In genomic region chr6:160919713-160920112, GRCh38 we compare ENCODE assay signal across 12 cellular contexts.
A peak's percentile ranks its signal among the peaks of the same experiment; 100 is the strongest.
DNase-seq lines count a peak whose midpoint lies in the region; ATAC-seq and TF ChIP-seq lines count a peak whose summit lies in the region.
"Had no signal": no experiment of that assay in that cellular context is flagged by ENCODE, and none has a peak within 500 bp of the region (broad histone marks: within the 10 kb centered on the region; RNA-seq: fewer than 3 reads in every experiment).

No MANE protein-coding gene starts in this region.

- intact Hi-C loops in left ventricle myocardium superior (cut with micrococcal nuclease) = no loop called here

- H3K4me3 ChIP-seq in epithelial cell of esophagus (ENCODE audit: low read length) = no peak overlapping the region

- peak; percentile 72 for DNase-seq in ELR (ENCODE audit: low read depth)
- peak; percentile 24 for DNase-seq in NAMALWA (ENCODE audit: low spot score)
- DNase-seq in epithelial cell of esophagus (ENCODE audit: low read depth) = peak; percentile 94
- DNase-seq in non-pigmented ciliary epithelial cell (ENCODE audit: low read depth) = peak; percentile 54
- no peak for DNase-seq in NCI-H526 (lab: John Stamatoyannopoulos, UW)
- DNase-seq in hippocampal formation (lab: John Stamatoyannopoulos, UW) = no peak
- no peak for DNase-seq in left ventricle myocardium superior
- DNase-seq: activated gamma-delta T cell; NCI-H82; stimulated activated CD4-positive, alpha-beta T cell treated with anti-CD3 and anti-CD28 coated beads, Interleukin-12 subunit alpha, Interleukin-12 subunit beta, amount 100 ng/mL, for 4 hours; stimulated activated naive CD4-positive, alpha-beta T cell treated with Interleukin-2 at 50 U/mL for 16 hours had no signal

- ATAC-seq in left ventricle myocardium superior = no peak
- no peak for ATAC-seq in HG02571 (IDR thresholded peaks at IDR 0.05; ENCODE audit: unreplicated experiment)

- no peak for TF ChIP-seq CTCF in epithelial cell of esophagus (IDR thresholded peaks at IDR 0.05; ENCODE audit: insufficient read depth, low read depth, low read length, missing control alignments)

Comparison
In these comparisons a context has a peak if more than half of its experiments do, and no peak if none do; other contexts are left out.
1. DNase-seq: peak in ELR (single experiment), NAMALWA (single experiment), epithelial cell of esophagus (single experiment) and non-pigmented ciliary epithelial cell (single experiment); none in NCI-H526 (0 of 2), hippocampal formation (0 of 2) and left ventricle myocardium superior (single experiment).